Comparison of ENCODE assay signal across 16 cellular contexts in the genomic region with DNA sequence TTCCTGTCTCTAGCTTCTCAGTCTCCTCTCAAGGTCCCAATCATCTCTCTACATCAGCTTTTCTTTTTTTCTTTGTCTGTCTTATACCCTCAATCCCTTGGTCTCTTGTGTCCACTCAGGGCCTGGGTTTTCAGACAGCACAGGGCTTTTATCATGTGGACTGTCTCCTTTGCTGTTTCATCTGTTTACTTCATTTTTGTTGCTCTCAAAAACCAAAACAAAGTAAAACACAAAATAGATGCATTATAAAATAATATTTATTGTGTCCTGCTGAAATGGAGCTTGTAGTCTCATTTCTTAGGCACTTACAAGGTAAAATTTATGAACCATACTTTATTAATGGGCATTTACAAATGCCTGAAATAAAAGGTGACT. TPM values are rescaled to one million over a fixed set of nuclear protein-coding genes. Genes with fewer than 3 reads are reported as not detected.
A peak's percentile ranks its signal among the peaks of the same experiment; 100 is the strongest.
DNase-seq lines count a peak whose midpoint lies in the region; ATAC-seq and TF ChIP-seq lines count a peak whose summit lies in the region.
"Had no signal": no experiment of that assay in that cellular context is flagged by ENCODE, and none has a peak within 500 bp of the region (broad histone marks: within the 10 kb centered on the region; RNA-seq: fewer than 3 reads in every experiment).

No MANE protein-coding gene starts in this region.

- no peak overlapping the region for H3K4me3 ChIP-seq in liver (ENCODE audit: low read depth in 1 of 3, low read length in 3 of 3)
- H3K4me3 ChIP-seq in stomach: no peak overlapping the region
- no peak overlapping the region for H3K4me3 ChIP-seq in Caco-2 (ENCODE audit: low read depth, low read length)
- H3K4me3 ChIP-seq: ascending aorta, psoas muscle, thoracic aorta had no signal

- H3K36me3 ChIP-seq in liver (ENCODE audit: control insufficient read depth in 4 of 4, insufficient read depth in 3 of 4, low read depth in 1 of 4, low read length in 3 of 4): no peaks in the 10 kb centered on the region
- H3K36me3 ChIP-seq in stomach: no peaks in the 10 kb centered on the region
- H3K36me3 ChIP-seq in Caco-2 (ENCODE audit: control insufficient read depth, insufficient read depth, low read length): no peaks in the 10 kb centered on the region; the same call in 1 of the 2 replicates
- H3K36me3 ChIP-seq: ascending aorta, thoracic aorta had no signal

- peak overlapping the region; percentile 51 for H3K4me3 Mint-ChIP-seq in activated T-cell treated with anti-CD3 and anti-CD28 coated beads, Interleukin-2, amount 50 U/mL, for 24 hours
- H3K4me3 Mint-ChIP-seq in T-cell (peak overlapping the region; percentile 52 to 58 (median 56)), Caco-2 (ENCODE audit: unreplicated experiment) (no peak overlapping the region)

- no peak for TF ChIP-seq CTCF in liver (IDR thresholded peaks at IDR 0.05; ENCODE audit: low read depth, low read length, missing input control)
- no peak for TF ChIP-seq CTCF in stomach (IDR thresholded peaks at IDR 0.05)
- no peak for TF ChIP-seq CTCF in Caco-2 (IDR thresholded peaks at IDR 0.05; ENCODE audit: insufficient read depth in 1 of 2, low read depth in 1 of 2, low read length in 1 of 2, severe bottlenecking in 1 of 2, unreplicated experiment in 1 of 2)

- H3K27ac ChIP-seq in liver (ENCODE audit: low read depth in 1 of 2, low read length in 2 of 2): peak overlapping the region; percentile 36 to 68
- H3K27ac ChIP-seq in stomach: peak overlapping the region; percentile 79 to 91 (median 86)
- H3K27ac ChIP-seq: ascending aorta, psoas muscle, thoracic aorta had no signal

- POLR2A ChIA-PET in T-cell (lab: Charles Lee): no interaction called here
- POLR2A ChIA-PET in Caco-2 (lab: Charles Lee): no interaction called here

- CTCF ChIA-PET in T-cell (lab: Charles Lee) (interaction anchor here (0.6 to 2.3 kb wide), 15 partner anchors 11 to 283 kb away, joined by 3 to 11 read pairs (median 3); a partner anchor contains a TSS), Caco-2 (lab: Charles Lee) (no interaction called here)

- peaks cover 13% of the 10 kb centered on the region for H3K9me3 Mint-ChIP-seq in activated T-cell treated with anti-CD3 and anti-CD28 coated beads, Interleukin-2, amount 50 U/mL, for 24 hours
- peaks cover 0 to 9% (median 5%) of the 10 kb centered on the region in 3 donors for H3K9me3 Mint-ChIP-seq in T-cell
- peaks cover 5% of the 10 kb centered on the region for H3K9me3 Mint-ChIP-seq in Caco-2 (ENCODE audit: unreplicated experiment)

- H3K9me3 ChIP-seq in liver (ENCODE audit: control insufficient read depth in 4 of 4, low read length in 3 of 4): peaks cover 0 to 2% (median 0%) of the 10 kb centered on the region in 4 donors
- peaks cover 0 to 4% (median 0%) of the 10 kb centered on the region in 4 donors for H3K9me3 ChIP-seq in stomach
- H3K9me3 ChIP-seq in Caco-2: peaks cover 9% of the 10 kb centered on the region; the same call in 1 of the 2 replicates
- H3K9me3 ChIP-seq: ascending aorta, psoas muscle, thoracic aorta had no signal

- peaks cover 68% of the 10 kb centered on the region for H3K4me1 Mint-ChIP-seq in activated T-cell treated with anti-CD3 and anti-CD28 coated beads, Interleukin-2, amount 50 U/mL, for 24 hours (ENCODE audit: low read depth)
- H3K4me1 Mint-ChIP-seq in T-cell (peaks cover 59 to 62% (median 61%) of the 10 kb centered on the region in 3 donors), Caco-2 (ENCODE audit: low read depth, unreplicated experiment) (peaks cover 36% of the 10 kb centered on the region)

- H3K4me1 ChIP-seq in liver (ENCODE audit: control insufficient read depth in 4 of 4, insufficient read depth in 4 of 4, low read length in 3 of 4): peaks cover 7 to 54% (median 47%) of the 10 kb centered on the region in 4 donors
- peaks cover 34 to 56% (median 40%) of the 10 kb centered on the region in 4 donors for H3K4me1 ChIP-seq in stomach
- peaks cover 37% of the 10 kb centered on the region for H3K4me1 ChIP-seq in Caco-2
- H3K4me1 ChIP-seq: ascending aorta, psoas muscle had no signal

- H3K27me3 ChIP-seq in liver (ENCODE audit: control insufficient read depth in 4 of 4, insufficient read depth in 4 of 4, low read length in 3 of 4): no peaks in the 10 kb centered on the region
- no peaks in the 10 kb centered on the region for H3K27me3 ChIP-seq in stomach
- no peaks in the 10 kb centered on the region for H3K27me3 ChIP-seq in Caco-2 (replicated peaks; ENCODE audit: control insufficient read depth, insufficient read depth, low read length)
- H3K27me3 ChIP-seq: ascending aorta had no signal

- H3K27ac Mint-ChIP-seq in activated T-cell treated with anti-CD3 and anti-CD28 coated beads, Interleukin-2, amount 50 U/mL, for 24 hours: peak overlapping the region; percentile 93
- H3K27ac Mint-ChIP-seq in T-cell (peak overlapping the region; percentile 96 to 98), Caco-2 (ENCODE audit: unreplicated experiment) (no peak overlapping the region)

- BruUV-seq in Caco-2 (replicated peaks; lab: Mats Ljungman, UMichigan): no TSS peak

- no peak for ATAC-seq in T-cell (replicated peaks in 1 of 4)
- ATAC-seq: psoas muscle, Right ventricle myocardium inferior had no signal

- H3K9ac ChIP-seq in liver (ENCODE audit: low read depth in 1 of 2, low read length in 2 of 2): peak overlapping the region in 1 of 2 donors; percentile 18

- H3K36me3 Mint-ChIP-seq in activated T-cell treated with anti-CD3 and anti-CD28 coated beads, Interleukin-2, amount 50 U/mL, for 24 hours (ENCODE audit: low read depth): peaks cover 14% of the 10 kb centered on the region
- H3K36me3 Mint-ChIP-seq in T-cell: peaks cover 15% of the 10 kb centered on the region
- no peaks in the 10 kb centered on the region for H3K36me3 Mint-ChIP-seq in Caco-2 (ENCODE audit: insufficient read depth, unreplicated experiment)

- no peak for DNase-seq in activated T-cell treated with anti-CD3 and anti-CD28 coated beads, Interleukin-2, amount 50 U/mL, for 24 hours
- no peak for DNase-seq in activated T-cell treated with anti-CD3 and anti-CD28 coated beads for 4 hours
- DNase-seq in T-cell: no peak
- DNase-seq in stomach: no peak
- DNase-seq in stimulated activated CD4-positive, alpha-beta T cell treated with anti-CD3 and anti-CD28 coated beads, Interleukin-15, amount 100 ng/mL, for 24 hours: no peak
- DNase-seq in NCI-H774 (lab: John Stamatoyannopoulos, UW): no peak
- no peak for DNase-seq in Caco-2
- DNase-seq: glutamatergic neuron, left ventricle myocardium superior, NCI-H1048, psoas muscle had no signal

- TF ChIP-seq POLR2A in stomach (IDR thresholded peaks at IDR 0.05): no peak

- no peak for TF ChIP-seq RAD21 in liver (IDR thresholded peaks at IDR 0.05)

- intact Hi-C loops in stomach (cut with DNase I; ENCODE audit: low total_unique reads): no loop called here
- intact Hi-C loops in Caco-2 (cut with micrococcal nuclease; ENCODE audit: unreplicated experiment): no loop called here

- H3K27me3 Mint-ChIP-seq in activated T-cell treated with anti-CD3 and anti-CD28 coated beads, Interleukin-2, amount 50 U/mL, for 24 hours: no peaks in the 10 kb centered on the region
- H3K27me3 Mint-ChIP-seq in T-cell (no peaks in the 10 kb centered on the region), Caco-2 (ENCODE audit: insufficient read depth, unreplicated experiment) (no peaks in the 10 kb centered on the region)

- no peak for TF ChIP-seq EP300 in stomach (IDR thresholded peaks at IDR 0.05)

TF ChIP-seq in liver, 16 proteins besides CTCF, POLR2A, EP300 and RAD21 (continues in another document):
- TF ChIP-seq SP1 (IDR thresholded peaks at IDR 0.05) (no peak), YY1 (IDR thresholded peaks at IDR 0.05) (no peak), FOXA2 (IDR thresholded peaks at IDR 0.05) (no peak), NR2F2 (IDR thresholded peaks at IDR 0.05) (no peak), RXRA (IDR thresholded peaks at IDR 0.05) (no peak), TAF1 (conservative IDR thresholded peaks at IDR 0.05) (no peak), GABPA (IDR thresholded peaks at IDR 0.05 in 1 of 2, conservative IDR thresholded peaks at IDR 0.05 in 1 of 2) (no peak), JUND (IDR thresholded peaks at IDR 0.05) (no peak)
- TF ChIP-seq, protein P1, sequence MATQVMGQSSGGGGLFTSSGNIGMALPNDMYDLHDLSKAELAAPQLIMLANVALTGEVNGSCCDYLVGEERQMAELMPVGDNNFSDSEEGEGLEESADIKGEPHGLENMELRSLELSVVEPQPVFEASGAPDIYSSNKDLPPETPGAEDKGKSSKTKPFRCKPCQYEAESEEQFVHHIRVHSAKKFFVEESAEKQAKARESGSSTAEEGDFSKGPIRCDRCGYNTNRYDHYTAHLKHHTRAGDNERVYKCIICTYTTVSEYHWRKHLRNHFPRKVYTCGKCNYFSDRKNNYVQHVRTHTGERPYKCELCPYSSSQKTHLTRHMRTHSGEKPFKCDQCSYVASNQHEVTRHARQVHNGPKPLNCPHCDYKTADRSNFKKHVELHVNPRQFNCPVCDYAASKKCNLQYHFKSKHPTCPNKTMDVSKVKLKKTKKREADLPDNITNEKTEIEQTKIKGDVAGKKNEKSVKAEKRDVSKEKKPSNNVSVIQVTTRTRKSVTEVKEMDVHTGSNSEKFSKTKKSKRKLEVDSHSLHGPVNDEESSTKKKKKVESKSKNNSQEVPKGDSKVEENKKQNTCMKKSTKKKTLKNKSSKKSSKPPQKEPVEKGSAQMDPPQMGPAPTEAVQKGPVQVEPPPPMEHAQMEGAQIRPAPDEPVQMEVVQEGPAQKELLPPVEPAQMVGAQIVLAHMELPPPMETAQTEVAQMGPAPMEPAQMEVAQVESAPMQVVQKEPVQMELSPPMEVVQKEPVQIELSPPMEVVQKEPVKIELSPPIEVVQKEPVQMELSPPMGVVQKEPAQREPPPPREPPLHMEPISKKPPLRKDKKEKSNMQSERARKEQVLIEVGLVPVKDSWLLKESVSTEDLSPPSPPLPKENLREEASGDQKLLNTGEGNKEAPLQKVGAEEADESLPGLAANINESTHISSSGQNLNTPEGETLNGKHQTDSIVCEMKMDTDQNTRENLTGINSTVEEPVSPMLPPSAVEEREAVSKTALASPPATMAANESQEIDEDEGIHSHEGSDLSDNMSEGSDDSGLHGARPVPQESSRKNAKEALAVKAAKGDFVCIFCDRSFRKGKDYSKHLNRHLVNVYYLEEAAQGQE (IDR thresholded peaks at IDR 0.05): no peak
- TF ChIP-seq, protein P2, sequence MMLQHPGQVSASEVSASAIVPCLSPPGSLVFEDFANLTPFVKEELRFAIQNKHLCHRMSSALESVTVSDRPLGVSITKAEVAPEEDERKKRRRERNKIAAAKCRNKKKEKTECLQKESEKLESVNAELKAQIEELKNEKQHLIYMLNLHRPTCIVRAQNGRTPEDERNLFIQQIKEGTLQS (IDR thresholded peaks at IDR 0.05): no peak

RNA-seq across cellular contexts. Expression of a gene that starts 17.8 kb away (rescaled TPM):
- 10 to 100 TPM; 39.9 to 53.0 (median 47.3) TPM for total RNA-seq in T-cell
- 1 to 10 TPM; 1.0 to 1.2 TPM for total RNA-seq in liver
- polyA plus RNA-seq in liver: under 1 TPM; 0.76 to 0.84 TPM
- 10 to 100 TPM in 2 of 5 donors, 1 to 10 TPM in 1, under 1 TPM in 1, not detected in 1; 0.37 to 18.1 (median 8.1) TPM for total RNA-seq in stomach
- 1 to 10 TPM in 2 of 3 donors, under 1 TPM in 1; 0.19 to 1.1 (median 1.1) TPM for polyA plus RNA-seq in stomach
- not detected in 2 replicates for total RNA-seq in Caco-2 (2022)
- total RNA-seq: ascending aorta, NCI-H460 had no signal

RNA-seq across cellular contexts. Expression of a gene that starts 38.5 kb away (rescaled TPM):
- 10 to 100 TPM; 47.5 to 97.4 (median 51.8) TPM for total RNA-seq in T-cell
- total RNA-seq in liver: 1 to 10 TPM; 5.8 to 8.8 TPM
- polyA plus RNA-seq in liver: 1 to 10 TPM; 2.1 to 3.0 TPM
- 1 to 10 TPM; 1.3 to 7.6 (median 2.8) TPM for total RNA-seq in stomach
- under 1 TPM; 0.23 to 0.75 (median 0.46) TPM for polyA plus RNA-seq in stomach
- not detected in 2 replicates for total RNA-seq in Caco-2 (2022)
- total RNA-seq: NCI-H460 had no signal

Comparison
In these comparisons a context has a peak if more than half of its experiments do, and no peak if none do; other contexts are left out.
1. RNA of a gene that starts 38.5 kb away (total RNA-seq): 47.5 to 97.4 TPM in T-cell; 5.8 to 8.8 TPM in liver, 1.3 to 7.6 TPM in stomach and not detected in Caco-2; every median in the first group is over 4 times any median in the second.